ENCODE assay signal across 15 cellular contexts in genomic region chr15:67185051-67185450, GRCh38.
A peak's percentile ranks its signal among the peaks of the same experiment; 100 is the strongest.
DNase-seq lines count a peak whose midpoint lies in the region; ATAC-seq and TF ChIP-seq lines count a peak whose summit lies in the region.
"Had no signal": no experiment of that assay in that cellular context is flagged by ENCODE, and none has a peak within 500 bp of the region (broad histone marks: within the 10 kb centered on the region; RNA-seq: fewer than 3 reads in every experiment).

No MANE protein-coding gene starts in this region.

- intact Hi-C loops in sigmoid colon (cut with DNase I) = loop anchor here (5.0 kb wide), 1 partner anchor 118 kb away; the partner anchor contains the start of gene SMAD3

- peak overlapping the region; percentile 65 for H3K27ac Mint-ChIP-seq in central memory CD8-positive, alpha-beta T cell (ENCODE audit: low read depth)

- no peaks in the 10 kb centered on the region for H3K9me3 Mint-ChIP-seq in central memory CD8-positive, alpha-beta T cell

- DNase-seq in GM13976 (ENCODE audit: low spot score) = peak; percentile 18
- DNase-seq in central memory CD8-positive, alpha-beta T cell (ENCODE audit: low spot score in 2 of 2) = no peak
- no peak for DNase-seq in sigmoid colon
- no peak for DNase-seq in A172 (ENCODE audit: low spot score)
- DNase-seq in NCI-H748 (lab: John Stamatoyannopoulos, UW; ENCODE audit: unreplicated experiment) = no peak
- DNase-seq: activated CD4-positive, alpha-beta T cell treated with anti-CD3 and anti-CD28 coated beads, Interleukin-2, amount 50 U/mL, for 4 hours; dorsolateral prefrontal cortex; NCI-H1694; occipital lobe; stimulated activated CD4-positive, alpha-beta T cell treated with anti-CD3 and anti-CD28 coated beads, Interleukin-1b, Interleukin-23, amount 100 ng/mL, for 48 hours; stimulated activated naive CD4-positive, alpha-beta T cell had no signal

- in situ Hi-C loops in GM13976 (cut with MboI; ENCODE audit: low sequenced_read_pairs, unreplicated experiment) = no loop called here

- TF ChIP-seq CTCF in GM13976 (IDR thresholded peaks at IDR 0.05; ENCODE audit: borderline replicate concordance, control extremely low read depth, extremely low read depth, insufficient read depth, missing control alignments) (no peak), sigmoid colon (IDR thresholded peaks at IDR 0.05) (no peak)

- no peaks in the 10 kb centered on the region for H3K27me3 ChIP-seq in BLaER1 treated with 17β-estradiol and CSF1 and Interleukin-3, amounts not matched to agents 10 nM and 100 nM
- H3K27me3 ChIP-seq in sigmoid colon = no peaks in the 10 kb centered on the region
- H3K27me3 ChIP-seq: adrenal gland, dorsolateral prefrontal cortex had no signal

- peaks cover 29% of the 10 kb centered on the region for H3K36me3 Mint-ChIP-seq in central memory CD8-positive, alpha-beta T cell (ENCODE audit: insufficient read depth)

- TF ChIP-seq POLR2A in sigmoid colon (IDR thresholded peaks at IDR 0.05) = no peak

- peak overlapping the region; percentile 16 to 73 (median 41); a peak in 18 of 22 replicates for H3K4me2 ChIP-seq in BLaER1 treated with 17β-estradiol and CSF1 and Interleukin-3, amounts not matched to agents 10 nM and 100 nM

- WGBS in sigmoid colon, 2 donors = 86 to 87% methylated on average over 6 of the region's 6 CpGs

- H3K9me3 ChIP-seq in BLaER1 treated with 17β-estradiol and CSF1 and Interleukin-3, amounts not matched to agents 10 nM and 100 nM (replicated peaks in 1 of 11) = no peaks in the 10 kb centered on the region
- H3K9me3 ChIP-seq in sigmoid colon = no peaks in the 10 kb centered on the region
- H3K9me3 ChIP-seq: adrenal gland had no signal

- H3K9ac ChIP-seq in BLaER1 treated with 17β-estradiol and CSF1 and Interleukin-3, amounts not matched to agents 10 nM and 100 nM = peak overlapping the region in 2 of 11 experiments; percentile 27; a peak in 3 of 22 replicates

- no peak for ATAC-seq in central memory CD8-positive, alpha-beta T cell (replicated peaks; ENCODE audit: extremely low read depth, poor library complexity, severe bottlenecking)
- no peak for ATAC-seq in GM19351 (IDR thresholded peaks at IDR 0.05; ENCODE audit: unreplicated experiment)
- no peak for ATAC-seq in HG02623 (IDR thresholded peaks at IDR 0.05; ENCODE audit: unreplicated experiment)

- peaks cover 0 to 90% (median 68%) of the 10 kb centered on the region in 11 experiments; a peak in 18 of 22 replicates for H4K20me1 ChIP-seq in BLaER1 treated with 17β-estradiol and CSF1 and Interleukin-3, amounts not matched to agents 10 nM and 100 nM

- peaks cover 92 to 98% (median 96%) of the 10 kb centered on the region in 11 experiments for H3K36me3 ChIP-seq in BLaER1 treated with 17β-estradiol and CSF1 and Interleukin-3, amounts not matched to agents 10 nM and 100 nM
- H3K36me3 ChIP-seq in sigmoid colon = peaks cover 0 to 16% (median 3%) of the 10 kb centered on the region in 4 donors
- H3K36me3 ChIP-seq: adrenal gland had no signal

- no peak for TF ChIP-seq EP300 in sigmoid colon (IDR thresholded peaks at IDR 0.05)

- H3K4me3 Mint-ChIP-seq in central memory CD8-positive, alpha-beta T cell = no peak overlapping the region

- H3K27ac ChIP-seq in BLaER1 treated with 17β-estradiol and CSF1 and Interleukin-3, amounts not matched to agents 10 nM and 100 nM = peak overlapping the region in 9 of 11 experiments; percentile 4 to 61 (median 39); a peak in 12 of 22 replicates
- peak overlapping the region; percentile 74 to 87 (median 80) for H3K27ac ChIP-seq in sigmoid colon

- peaks cover 27 to 42% (median 33%) of the 10 kb centered on the region in 10 experiments for H3K4me1 ChIP-seq in BLaER1 treated with 17β-estradiol and CSF1 and Interleukin-3, amounts not matched to agents 10 nM and 100 nM
- peaks cover 0 to 67% (median 55%) of the 10 kb centered on the region in 4 donors for H3K4me1 ChIP-seq in sigmoid colon

- peaks cover 21% of the 10 kb centered on the region for H3K4me1 Mint-ChIP-seq in central memory CD8-positive, alpha-beta T cell

- H3K4me3 ChIP-seq in BLaER1 treated with 17β-estradiol and CSF1 and Interleukin-3, amounts not matched to agents 10 nM and 100 nM = no peak overlapping the region
- no peak overlapping the region for H3K4me3 ChIP-seq in sigmoid colon
- H3K4me3 ChIP-seq: adrenal gland, dorsolateral prefrontal cortex had no signal

- H3K27me3 Mint-ChIP-seq in central memory CD8-positive, alpha-beta T cell = no peaks in the 10 kb centered on the region
